Comparison of ENCODE assay signal across 13 cellular contexts in genomic region chr9:134189475-134190231, GRCh38. TPM values are rescaled to one million over a fixed set of nuclear protein-coding genes. Genes with fewer than 3 reads are reported as not detected.
DNase-seq lines count a peak whose midpoint lies in the region; ATAC-seq and TF ChIP-seq lines count a peak whose summit lies in the region.
"Had no signal": no experiment of that assay in that cellular context is flagged by ENCODE, and none has a peak within 500 bp of the region (broad histone marks: within the 10 kb centered on the region; RNA-seq: fewer than 3 reads in every experiment).

No MANE protein-coding gene starts in this region.

- no peaks in the 10 kb centered on the region for H3K9me3 ChIP-seq in BLaER1 treated with 17β-estradiol and CSF1 and Interleukin-3, amounts not matched to agents 10 nM and 100 nM (replicated peaks in 1 of 11)
- H3K9me3 ChIP-seq in transverse colon, result no peaks in the 10 kb centered on the region
- H3K9me3 ChIP-seq: pancreas, tibial nerve had no signal

- H3K36me3 ChIP-seq in BLaER1 treated with 17β-estradiol and CSF1 and Interleukin-3, amounts not matched to agents 10 nM and 100 nM, result no peaks in the 10 kb centered on the region
- no peaks in the 10 kb centered on the region for H3K36me3 ChIP-seq in transverse colon
- H3K36me3 ChIP-seq: pancreas, tibial nerve had no signal

- H4K20me1 ChIP-seq in BLaER1 treated with 17β-estradiol and CSF1 and Interleukin-3, amounts not matched to agents 10 nM and 100 nM, result no peaks in the 10 kb centered on the region

- no peak for TF ChIP-seq POLR2A in transverse colon (IDR thresholded peaks at IDR 0.05)

- ATAC-seq in left cardiac atrium, result peak; percentile 9 to 20
- ATAC-seq in GM21528 (IDR thresholded peaks at IDR 0.05; ENCODE audit: low FRiP score, unreplicated experiment), result no peak

- TF ChIP-seq EP300 in transverse colon (IDR thresholded peaks at IDR 0.05; ENCODE audit: low read depth), result no peak

- WGBS in transverse colon (ENCODE audit: low coverage in 1 of 2), 2 donors, result 57 to 68% methylated on average over 9 to 24 of the region's 24 CpGs

- no peak for TF ChIP-seq CTCF in transverse colon (IDR thresholded peaks at IDR 0.05)

- DNase-seq in NCI-H2227 treated with DMSO at 0.1 percent for 48 hours (lab: John Stamatoyannopoulos, UW) (peak; percentile 29), left cardiac atrium (peak; percentile 26), posterior cingulate gyrus (peak in 6 of 10 donors; percentile 45 to 90 (median 78)), DMS153 (lab: John Stamatoyannopoulos, UW) (no peak), transverse colon (no peak), hepatic stellate cell (ENCODE audit: low spot score) (no peak)
- DNase-seq: activated T-cell treated with anti-CD3 and anti-CD28 coated beads for 4 hours, KBM-7 had no signal

- H3K27ac ChIP-seq in BLaER1 treated with 17β-estradiol and CSF1 and Interleukin-3, amounts not matched to agents 10 nM and 100 nM, result peak overlapping the region in 9 of 11 experiments; percentile 42 to 97 (median 93); a peak in 18 of 22 replicates
- no peak overlapping the region for H3K27ac ChIP-seq in transverse colon
- H3K27ac ChIP-seq: epithelial cell of prostate, pancreas had no signal

- H3K4me2 ChIP-seq in BLaER1 treated with 17β-estradiol and CSF1 and Interleukin-3, amounts not matched to agents 10 nM and 100 nM, result peak overlapping the region; percentile 54 to 97 (median 91)

- peaks cover 60 to 94% (median 85%) of the 10 kb centered on the region in 10 experiments for H3K4me1 ChIP-seq in BLaER1 treated with 17β-estradiol and CSF1 and Interleukin-3, amounts not matched to agents 10 nM and 100 nM
- peaks cover 6 to 14% (median 7%) of the 10 kb centered on the region in 4 donors for H3K4me1 ChIP-seq in transverse colon
- H3K4me1 ChIP-seq: pancreas had no signal

- no peaks in the 10 kb centered on the region for H3K27me3 ChIP-seq in BLaER1 treated with 17β-estradiol and CSF1 and Interleukin-3, amounts not matched to agents 10 nM and 100 nM
- peaks cover 21% of the 10 kb centered on the region for H3K27me3 ChIP-seq in transverse colon
- H3K27me3 ChIP-seq: tibial nerve had no signal

- no peak overlapping the region for H3K4me3 ChIP-seq in BLaER1 treated with 17β-estradiol and CSF1 and Interleukin-3, amounts not matched to agents 10 nM and 100 nM
- H3K4me3 ChIP-seq in transverse colon, result no peak overlapping the region
- H3K4me3 ChIP-seq: pancreas, tibial nerve had no signal

- intact Hi-C loops in left cardiac atrium (cut with DNase I) (loop anchor here in 1 of 2 donors (5.0 kb wide), 1 partner anchor 133 kb away; no protein-coding TSS in a partner anchor), posterior cingulate gyrus (cut with DNase I) (no loop called here), transverse colon (cut with DNase I; ENCODE audit: low total_unique reads) (no loop called here)

- in situ Hi-C loops in transverse colon (cut with MboI; ENCODE audit: low pct_ligation_motif_present in 1 of 4, low pct_unique_long_range_greater_than_20kb in 1 of 4, low sequenced_read_pairs in 3 of 4), result loop anchor here in 2 of 4 donors (25.0 kb wide), 1 partner anchor 123 kb away; no protein-coding TSS in a partner anchor

- H3K9ac ChIP-seq in BLaER1 treated with 17β-estradiol and CSF1 and Interleukin-3, amounts not matched to agents 10 nM and 100 nM, result peak overlapping the region in 9 of 11 experiments; percentile 26 to 64 (median 57); a peak in 13 of 22 replicates

RNA-seq across cellular contexts. Expression of gene RNU6ATAC, which starts 25.3 kb away (rescaled TPM):
- 100 to 1,000 TPM; 307 to 456 TPM for total RNA-seq in left cardiac atrium
- total RNA-seq in transverse colon, result not detected
- total RNA-seq: tibial nerve had no signal

RNA-seq across cellular contexts. Expression of gene WDR5, which starts 53.8 kb away (rescaled TPM):
- total RNA-seq in left cardiac atrium (10 to 100 TPM; 16.0 to 20.3 TPM), transverse colon (10 to 100 TPM in 3 of 4 donors, 1 to 10 TPM in 1; 8.2 to 95.7 (median 16.3) TPM)

Comparison
In these comparisons a context has a peak if more than half of its experiments do, and no peak if none do; other contexts are left out.
1. H3K27ac ChIP-seq: peak in BLaER1 treated with 17β-estradiol and CSF1 and Interleukin-3, amounts not matched to agents 10 nM and 100 nM (9 of 11); none in transverse colon (0 of 4).
2. DNase-seq: peak in NCI-H2227 treated with DMSO at 0.1 percent for 48 hours (single experiment), left cardiac atrium (single experiment) and posterior cingulate gyrus (6 of 10); none in DMS153 (single experiment), transverse colon (single experiment) and hepatic stellate cell (single experiment).
3. RNA of gene RNU6ATAC, which starts 25.3 kb away (total RNA-seq): 307 to 456 TPM in left cardiac atrium; not detected in transverse colon; every median in the first group is over 100 times any median in the second.